ENCODE assay signal across 25 cellular contexts in the genomic region with DNA sequence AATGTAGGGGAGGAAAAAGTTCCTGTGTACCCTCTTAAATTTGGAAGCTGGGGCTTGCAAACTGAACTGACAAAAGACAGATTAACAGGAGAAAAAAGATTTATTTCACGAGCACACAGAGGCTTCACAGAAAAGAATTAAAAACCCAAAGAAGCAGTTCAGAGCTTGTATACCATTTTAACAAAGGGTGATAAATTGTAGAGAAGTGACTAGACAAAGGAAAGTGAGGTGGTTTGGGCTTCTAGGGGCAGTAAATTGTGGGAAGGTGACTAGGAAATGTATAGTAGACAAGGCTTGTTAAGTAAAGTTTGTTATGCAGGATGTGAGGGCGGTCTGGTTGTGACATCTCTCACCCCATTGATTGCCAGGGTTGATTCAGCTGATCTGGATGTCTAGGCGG.
"Had no signal": no experiment of that assay in that cellular context is flagged by ENCODE, and none has a peak within 500 bp of the region (broad histone marks: within the 10 kb centered on the region; RNA-seq: fewer than 3 reads in every experiment).

No MANE protein-coding gene starts in this region.

- H3K4me3 ChIP-seq: esophagus squamous epithelium, gastrocnemius medialis, heart right ventricle, left lung, lower lobe of right lung, mucosa of descending colon had no signal

- H3K27ac Mint-ChIP-seq: dendritic cell treated with granulocyte-macrophage colony-stimulating factor and Interleukin-4, amounts not matched to agents 40 ng/mL and 50 ng/mL, for 4 days; effector memory CD8-positive, alpha-beta T cell; endodermal cell; mesothelial cell of epicardium; naive B cell; naive thymus-derived CD8-positive, alpha-beta T cell had no signal

- ATAC-seq: effector memory CD8-positive, alpha-beta T cell; esophagus mucosa; gastrocnemius medialis; heart right ventricle; left cardiac atrium; left lung; left ventricle myocardium superior; lower lobe of right lung; mucosa of descending colon; naive thymus-derived CD8-positive, alpha-beta T cell had no signal

- DNase-seq: cortex of kidney; effector CD8-positive, alpha-beta T cell; effector memory CD8-positive, alpha-beta T cell; endodermal cell; erythroblast; esophagus squamous epithelium; foreskin fibroblast; foreskin melanocyte; gastrocnemius medialis; glutamatergic neuron; head of caudate nucleus; heart right ventricle; hippocampal formation; left cardiac atrium; left lung; left ventricle myocardium superior; lower lobe of right lung; mesenchymal stem cell; mucosa of descending colon; naive B cell; naive thymus-derived CD8-positive, alpha-beta T cell had no signal

- H3K9me3 ChIP-seq: gastrocnemius medialis, lower lobe of right lung, mucosa of descending colon had no signal

- H3K36me3 Mint-ChIP-seq: mesothelial cell of epicardium had no signal

- H3K4me1 ChIP-seq: gastrocnemius medialis, left lung, lower lobe of right lung had no signal

- H3K36me3 ChIP-seq: esophagus squamous epithelium, gastrocnemius medialis, heart right ventricle, left lung, lower lobe of right lung had no signal

- H3K4me3 Mint-ChIP-seq: dendritic cell treated with granulocyte-macrophage colony-stimulating factor and Interleukin-4, amounts not matched to agents 40 ng/mL and 50 ng/mL, for 4 days; effector memory CD8-positive, alpha-beta T cell; endodermal cell; mesothelial cell of epicardium; naive thymus-derived CD8-positive, alpha-beta T cell had no signal

- H3K9me3 Mint-ChIP-seq: endodermal cell had no signal

- H3K27ac ChIP-seq: epithelial cell of prostate, esophagus squamous epithelium, gastrocnemius medialis, heart right ventricle, left lung, lower lobe of right lung had no signal
